In genomic region chr12:45613855-45614254, GRCh38 we compare ENCODE assay signal across 28 cellular contexts.
"Had no signal": no experiment of that assay in that cellular context is flagged by ENCODE, and none has a peak within 500 bp of the region (broad histone marks: within the 10 kb centered on the region; RNA-seq: fewer than 3 reads in every experiment).

No MANE protein-coding gene starts in this region.

- H3K27ac ChIP-seq: brain microvascular endothelial cell, esophagus muscularis mucosa, foreskin keratinocyte, gastrocnemius medialis, heart left ventricle had no signal

- H3K27me3 ChIP-seq: brain microvascular endothelial cell, esophagus muscularis mucosa, foreskin keratinocyte, gastrocnemius medialis, heart left ventricle had no signal

- DNase-seq: activated CD4-positive, alpha-beta memory T cell treated with anti-CD3 and anti-CD28 coated beads, Interleukin-2, amount 10 ng/mL, durations not matched to agents 7 days and 5 days; activated CD4-positive, alpha-beta T cell treated with anti-CD3 and anti-CD28 coated beads for 1 hour; activated CD4-positive, alpha-beta T cell treated with anti-CD3 and anti-CD28 coated beads for 4 hours; activated CD4-positive, alpha-beta T cell treated with anti-CD3 and anti-CD28 coated beads, Interleukin-2, amount 10 ng/mL, durations not matched to agents 7 days and 5 days; activated CD4-positive, alpha-beta T cell treated with anti-CD3 and anti-CD28 coated beads, Interleukin-2, amount 50 U/mL, for 4 hours; activated CD4-positive, CD25-positive, alpha-beta regulatory T cell; activated CD8-positive, alpha-beta memory T cell treated with anti-CD3 and anti-CD28 coated beads, Interleukin-2, amount 50 U/mL, for 48 hours; activated effector memory CD4-positive, alpha-beta T cell treated with Interleukin-2 at 50 U/mL for 16 hours; activated gamma-delta T cell treated with Interleukin-2 at 50 U/mL for 16 hours; activated naive CD4-positive, alpha-beta T cell treated with anti-CD3 and anti-CD28 coated beads, Interleukin-2, amount 50 U/mL, for 16 hours; activated naive CD4-positive, alpha-beta T cell treated with Interleukin-2 at 50 U/mL for 16 hours; activated T-cell treated with anti-CD3 and anti-CD28 coated beads for 4 hours; activated T-cell treated with anti-CD3 and anti-CD28 coated beads, Interleukin-2, amount 50 U/mL, for 4 hours; amniotic stem cell; anterior cingulate cortex; cortex of kidney; dermis blood vessel endothelial cell; effector CD4-positive, alpha-beta T cell; effector memory CD8-positive, alpha-beta T cell; erythroblast; gastrocnemius medialis; glutamatergic neuron; heart left ventricle; T-helper 2 cell had no signal

- ATAC-seq: activated T-cell treated with anti-CD3 and anti-CD28 coated beads, Interleukin-2, amount 50 U/mL, for 4 hours; activated T-helper 17 cell treated with anti-CD3 and anti-CD28 coated beads, Interleukin-2, amount 50 U/mL, for 72 hours; effector memory CD8-positive, alpha-beta T cell; foreskin keratinocyte; gastrocnemius medialis; heart left ventricle had no signal

- H3K36me3 ChIP-seq: brain microvascular endothelial cell, esophagus muscularis mucosa, gastrocnemius medialis, heart left ventricle had no signal

- H3K4me3 ChIP-seq: esophagus muscularis mucosa, gastrocnemius medialis, heart left ventricle had no signal

- H3K9me3 ChIP-seq: esophagus muscularis mucosa, gastrocnemius medialis, heart left ventricle had no signal
